Comparison of ENCODE assay signal across 19 cellular contexts in genomic region chr1:226728448-226728847, GRCh38. TPM values are rescaled to one million over a fixed set of nuclear protein-coding genes. Genes with fewer than 3 reads are reported as not detected.
DNase-seq lines count a peak whose midpoint lies in the region; ATAC-seq, FAIRE-seq and TF ChIP-seq lines count a peak whose summit lies in the region.
"Had no signal": no experiment of that assay in that cellular context is flagged by ENCODE, and none has a peak within 500 bp of the region (broad histone marks: within the 10 kb centered on the region; RNA-seq: fewer than 3 reads in every experiment).

No MANE protein-coding gene starts in this region.

- H2BK12ac ChIP-seq in H1 (ENCODE audit: low read depth, low read length): no peak overlapping the region

- no peak overlapping the region for H3K14ac ChIP-seq in H1 (ENCODE audit: insufficient read length)

- no peak overlapping the region for H2BK120ac ChIP-seq in H1 (replicated peaks; ENCODE audit: low read depth, low read length)

- peak overlapping the region; percentile 97 for H3K27ac Mint-ChIP-seq in activated CD4-positive, alpha-beta T cell treated with anti-CD3 and anti-CD28 coated beads for 36 hours
- peak overlapping the region; percentile 84 for H3K27ac Mint-ChIP-seq in stimulated activated naive B cell treated with anti-CD40 and anti-IgM and Interleukin-4, amounts not matched to agents 10 μg/mL and 1 μg/mL and 100 μg/mL, for 72 hours
- no peak overlapping the region for H3K27ac Mint-ChIP-seq in endothelial cell (ENCODE audit: unreplicated experiment)

- H2BK5ac ChIP-seq in H1 (ENCODE audit: low read depth, low read length): no peak overlapping the region

- no peaks in the 10 kb centered on the region for H3K9me3 ChIP-seq in H1 (ENCODE audit: insufficient read depth in 2 of 2, low read depth in 1 of 2, low read length in 1 of 2)
- H3K9me3 ChIP-seq: Peyer's patch, testis had no signal

- no peak overlapping the region for H3K56ac ChIP-seq in H1 (replicated peaks; ENCODE audit: insufficient read length, low read depth, low read length)

- H4K20me1 ChIP-seq in H1 (replicated peaks in 1 of 2; ENCODE audit: control insufficient read depth in 1 of 2, insufficient read depth in 2 of 2, low read length in 2 of 2): no peaks in the 10 kb centered on the region

- H3K9me3 Mint-ChIP-seq in activated CD4-positive, alpha-beta T cell treated with anti-CD3 and anti-CD28 coated beads for 36 hours (ENCODE audit: low read depth): no peaks in the 10 kb centered on the region
- H3K9me3 Mint-ChIP-seq in stimulated activated naive B cell treated with anti-CD40 and anti-IgM and Interleukin-4, amounts not matched to agents 10 μg/mL and 1 μg/mL and 100 μg/mL, for 72 hours: no peaks in the 10 kb centered on the region
- H3K9me3 Mint-ChIP-seq in endothelial cell (ENCODE audit: unreplicated experiment): no peaks in the 10 kb centered on the region
- H3K9me3 Mint-ChIP-seq: nephron had no signal

- no peak overlapping the region for H3K4me3 ChIP-seq in H1 (ENCODE audit: extremely low read depth in 1 of 4, insufficient read depth in 2 of 4, low read depth in 3 of 4, low read length in 4 of 4)
- H3K4me3 ChIP-seq: Peyer's patch, testis had no signal

- H3K9ac ChIP-seq in H1 (replicated peaks in 1 of 4; ENCODE audit: extremely low read depth in 1 of 4, low read depth in 3 of 4, low read length in 3 of 4): no peak overlapping the region

- no peaks in the 10 kb centered on the region for H3K79me2 ChIP-seq in H1 (ENCODE audit: control insufficient read depth in 1 of 2, insufficient read depth in 2 of 2, low read length in 2 of 2)

- H3K4me3 Mint-ChIP-seq in activated CD4-positive, alpha-beta T cell treated with anti-CD3 and anti-CD28 coated beads for 36 hours: peak overlapping the region; percentile 88
- H3K4me3 Mint-ChIP-seq in stimulated activated naive B cell treated with anti-CD40 and anti-IgM and Interleukin-4, amounts not matched to agents 10 μg/mL and 1 μg/mL and 100 μg/mL, for 72 hours: no peak overlapping the region
- no peak overlapping the region for H3K4me3 Mint-ChIP-seq in endothelial cell (ENCODE audit: unreplicated experiment)
- H3K4me3 Mint-ChIP-seq: nephron had no signal

- H3K23me2 ChIP-seq in H1 (ENCODE audit: low read depth, low read length): no peaks in the 10 kb centered on the region; the same call in none of the 2 replicates

- TF ChIP-seq RAD21 in H1 (IDR thresholded peaks at IDR 0.05 in 1 of 2, conservative IDR thresholded peaks at IDR 0.05 in 1 of 2; ENCODE audit: low read depth in 2 of 2, low read length in 2 of 2): no peak

- no peak for FAIRE-seq in H1 (lab: Jason Lieb, UNC)
- FAIRE-seq: D721Med, endometrium had no signal

- no peaks in the 10 kb centered on the region for H3K27me3 Mint-ChIP-seq in activated CD4-positive, alpha-beta T cell treated with anti-CD3 and anti-CD28 coated beads for 36 hours
- H3K27me3 Mint-ChIP-seq in stimulated activated naive B cell treated with anti-CD40 and anti-IgM and Interleukin-4, amounts not matched to agents 10 μg/mL and 1 μg/mL and 100 μg/mL, for 72 hours: no peaks in the 10 kb centered on the region
- peaks cover 8% of the 10 kb centered on the region for H3K27me3 Mint-ChIP-seq in endothelial cell (ENCODE audit: unreplicated experiment)

- DNase-seq in activated CD4-positive, alpha-beta T cell treated with anti-CD3 and anti-CD28 coated beads for 36 hours: no peak
- DNase-seq in activated CD4-positive, alpha-beta T cell treated with anti-CD3 and anti-CD28 coated beads for 1 hour: no peak
- DNase-seq in H1 (ENCODE audit: low read depth in 1 of 2, low spot score in 2 of 2) (no peak), Ammon's horn (ENCODE audit: low spot score) (no peak), endothelial cell (ENCODE audit: low spot score) (no peak), cortex of kidney (lab: John Stamatoyannopoulos, UW) (no peak)
- no peak for DNase-seq in stimulated activated naive B cell treated with anti-CD40 and anti-IgM and Interleukin-4, amounts not matched to agents 10 μg/mL and 1 μg/mL and 100 μg/mL, for 72 hours
- DNase-seq: 8988T; activated CD8-positive, alpha-beta memory T cell treated with anti-CD3 and anti-CD28 coated beads, Interleukin-2, amount 50 U/mL, for 4 hours; glutamatergic neuron; kidney glomerular epithelial cell; NCI-H510A; T-helper 9 cell; testis had no signal

- CTCF ChIA-PET in activated CD4-positive, alpha-beta T cell treated with anti-CD3 and anti-CD28 coated beads for 36 hours (lab: Charles Lee): interaction anchor here (2.3 kb wide), 1 partner anchor 95 kb away, joined by 8 read pairs; no protein-coding TSS in a partner anchor
- CTCF ChIA-PET in H1 (lab: Charles Lee; ENCODE audit: partially characterized antibody): interaction anchor here (0.6 to 1.0 kb wide), 3 partner anchors 41 to 156 kb away, joined by 3 read pairs; no protein-coding TSS in a partner anchor

- H3K36me3 Mint-ChIP-seq in activated CD4-positive, alpha-beta T cell treated with anti-CD3 and anti-CD28 coated beads for 36 hours (ENCODE audit: low read depth): peaks cover 72% of the 10 kb centered on the region
- H3K36me3 Mint-ChIP-seq in stimulated activated naive B cell treated with anti-CD40 and anti-IgM and Interleukin-4, amounts not matched to agents 10 μg/mL and 1 μg/mL and 100 μg/mL, for 72 hours: peaks cover 63 to 85% of the 10 kb centered on the region in 2 donors
- H3K36me3 Mint-ChIP-seq in endothelial cell (ENCODE audit: low read depth, unreplicated experiment): peaks cover 63% of the 10 kb centered on the region

- H3K27me3 ChIP-seq in H1 (replicated peaks in 1 of 4; ENCODE audit: control insufficient read depth in 3 of 4, extremely low read depth in 1 of 4, insufficient read depth in 3 of 4, low read length in 3 of 4): no peaks in the 10 kb centered on the region
- H3K27me3 ChIP-seq: Peyer's patch, testis had no signal

- peaks cover 14 to 21% (median 18%) of the 10 kb centered on the region in 4 experiments for H3K4me1 ChIP-seq in H1 (replicated peaks in 1 of 4; ENCODE audit: control insufficient read depth in 3 of 4, insufficient read depth in 4 of 4, low read length in 3 of 4)

- no peak for TF ChIP-seq CTCF in VCaP (conservative IDR thresholded peaks at IDR 0.05)
- no peak for TF ChIP-seq CTCF in H1 (IDR thresholded peaks at IDR 0.05; ENCODE audit: control extremely low read depth in 1 of 3, insufficient read depth in 1 of 3, low read depth in 1 of 3, low read length in 3 of 3)
- no peak for TF ChIP-seq CTCF in endothelial cell (IDR thresholded peaks at IDR 0.05; ENCODE audit: unreplicated experiment)

- H4K91ac ChIP-seq in H1 (replicated peaks; ENCODE audit: insufficient read length, low read length): no peak overlapping the region

- H3K23ac ChIP-seq in H1 (ENCODE audit: insufficient read length): no peak overlapping the region

- POLR2A ChIA-PET in activated CD4-positive, alpha-beta T cell treated with anti-CD3 and anti-CD28 coated beads for 36 hours (lab: Charles Lee): no interaction called here
- POLR2A ChIA-PET in H1 (lab: Charles Lee; ENCODE audit: partially characterized antibody): no interaction called here

- H3K18ac ChIP-seq in H1 (ENCODE audit: extremely low read depth, low read length): no peak overlapping the region

- no peak overlapping the region for H4K5ac ChIP-seq in H1 (ENCODE audit: insufficient read length, low read depth, low read length)

- H4K8ac ChIP-seq in H1 (ENCODE audit: extremely low read depth, insufficient read depth, low read length): no peak overlapping the region

- no peak overlapping the region for H2AK5ac ChIP-seq in H1 (ENCODE audit: low read depth, low read length)

- TF ChIP-seq EP300 in H1 (IDR thresholded peaks at IDR 0.05; ENCODE audit: borderline replicate concordance in 1 of 2, low read depth in 2 of 2, low read length in 2 of 2): no peak

- peaks cover 87% of the 10 kb centered on the region for H3K4me1 Mint-ChIP-seq in activated CD4-positive, alpha-beta T cell treated with anti-CD3 and anti-CD28 coated beads for 36 hours
- H3K4me1 Mint-ChIP-seq in stimulated activated naive B cell treated with anti-CD40 and anti-IgM and Interleukin-4, amounts not matched to agents 10 μg/mL and 1 μg/mL and 100 μg/mL, for 72 hours: peaks cover 73 to 94% of the 10 kb centered on the region in 2 donors
- H3K4me1 Mint-ChIP-seq in endothelial cell (ENCODE audit: unreplicated experiment): peaks cover 70% of the 10 kb centered on the region

- H3K36me3 ChIP-seq in H1 (ENCODE audit: control insufficient read depth in 2 of 4, insufficient read depth in 4 of 4, low read length in 3 of 4): no peaks in the 10 kb centered on the region

- no peak overlapping the region for H2AFZ ChIP-seq in H1 (ENCODE audit: low read length)

- H2BK20ac ChIP-seq in H1 (ENCODE audit: low read length): no peak overlapping the region; the same call in 1 of the 2 replicates

- H3K4ac ChIP-seq in H1 (replicated peaks; ENCODE audit: insufficient read length, low read depth, low read length): no peak overlapping the region

- intact Hi-C loops in activated CD4-positive, alpha-beta T cell treated with anti-CD3 and anti-CD28 coated beads for 36 hours (cut with DNase I, micrococcal nuclease): loop anchor here in 1 of 2 experiments (2.0 kb wide), 1 partner anchor 100 kb away; no protein-coding TSS in a partner anchor

- peak; percentile 17 for ATAC-seq in activated CD4-positive, alpha-beta T cell treated with anti-CD3 and anti-CD28 coated beads for 36 hours
- ATAC-seq in stimulated activated naive B cell treated with anti-CD40 and anti-IgM and Interleukin-4, amounts not matched to agents 10 μg/mL and 1 μg/mL and 100 μg/mL, for 72 hours (replicated peaks): no peak

- no peak for TF ChIP-seq POLR2A in H1 (IDR thresholded peaks at IDR 0.05; ENCODE audit: control extremely low read depth in 1 of 2, low read depth in 2 of 2, low read length in 2 of 2)

- WGBS in H1 (ENCODE audit: extremely low coverage in 1 of 2, insufficient coverage in 1 of 2, insufficient read length in 1 of 2, insufficient replicate concordance in 2 of 2, low coverage in 1 of 2, low lambda C conversion rate in 2 of 2, missing lambda C conversion rate in 1 of 2), 2 experiments: 91% methylated on average over 6 of the region's 6 CpGs; no CpG with 5 or more reads in 1 of the 2 experiments

- no peak overlapping the region for H3K4me2 ChIP-seq in H1 (ENCODE audit: insufficient read depth in 1 of 2, low read depth in 2 of 2, low read length in 2 of 2)

- H3K27ac ChIP-seq in VCaP (0 out of 2 replicates have a peak overlapping the region, but pooled peaks have one; percentile 8), H1 (ENCODE audit: low read depth, low read length) (no peak overlapping the region)
- H3K27ac ChIP-seq: testis had no signal

- H3K79me1 ChIP-seq in H1 (ENCODE audit: low read depth, low read length): no peaks in the 10 kb centered on the region; the same call in 1 of the 2 replicates

- H2BK15ac ChIP-seq in H1 (ENCODE audit: low read length): 0 out of 2 replicates have a peak overlapping the region, but pooled peaks have one; percentile 19

RNA-seq across cellular contexts. Expression of gene ITPKB, which starts 10.6 kb away (rescaled TPM):
- total RNA-seq in activated CD4-positive, alpha-beta T cell treated with anti-CD3 and anti-CD28 coated beads for 36 hours: 10 to 100 TPM; 31.0 to 31.9 TPM
- total RNA-seq in H1 (2021; fragmentation: NEBNext Ultra II Directional; extraction: Animal tissue kit (Norgen Biotek cat#: 25700)): 4.2 and 4.8 TPM in 2 replicates
- polyA plus RNA-seq in H1 (2011; rRNA removed): 1.7 and 2.0 TPM in 2 replicates
- 1.9 TPM for polyA plus RNA-seq in H1 (2011; cell fraction: cytosol; rRNA removed)
- polyA plus RNA-seq in H1 (2011; cell fraction: nucleus; rRNA removed): 3.6 TPM
- 3.0 to 3.4 TPM (median 3.2 TPM) in 4 replicates for polyA plus RNA-seq in H1 (2012, experiment 1 of 2)
- 3.4 TPM for polyA plus RNA-seq in H1 (2012, experiment 2 of 2)
- 2.3 TPM for polyA plus RNA-seq in H1 (2013, experiment 1 of 2)
- polyA plus RNA-seq in H1 (2013, experiment 2 of 2): 2.4 TPM
- polyA minus RNA-seq in H1 (2011; rRNA and poly(A)+ RNA removed): 3.7 and 4.3 TPM in 2 replicates
- polyA minus RNA-seq in H1 (2011; cell fraction: cytosol; rRNA and poly(A)+ RNA removed): 4.2 TPM
- polyA minus RNA-seq in H1 (2011; cell fraction: nucleus; rRNA and poly(A)+ RNA removed): 6.3 TPM
- 144 TPM for total RNA-seq in endothelial cell (ENCODE audit: unreplicated experiment)
